In the genomic region with DNA sequence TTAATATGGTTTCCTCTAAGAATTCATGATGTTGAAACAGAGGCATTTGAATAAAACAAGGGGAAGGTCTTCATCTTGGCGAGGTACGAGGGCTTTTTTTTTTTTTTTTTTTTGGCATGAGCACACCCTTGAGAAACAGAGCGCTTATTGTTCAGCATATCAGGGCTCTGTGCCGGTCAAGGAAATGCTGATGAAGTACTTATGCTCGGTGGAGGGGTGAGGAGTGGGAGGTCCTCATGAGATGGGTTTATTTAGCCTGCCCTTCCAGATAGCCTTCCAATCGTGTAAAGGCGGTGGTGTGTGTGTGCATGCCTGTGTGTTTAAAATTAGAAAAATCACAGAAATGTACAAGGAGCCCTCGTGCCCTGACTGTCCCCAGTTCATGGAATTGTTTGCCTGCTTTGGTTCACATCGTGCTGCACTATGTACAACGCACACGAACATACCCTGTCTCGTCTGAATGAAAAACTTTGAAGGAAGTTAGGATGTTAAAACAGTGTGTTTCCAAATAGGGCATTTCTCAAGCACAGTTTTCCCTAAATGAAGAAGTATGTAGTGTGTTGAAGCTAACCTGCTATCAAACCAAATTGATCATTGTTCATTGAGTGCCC, we compare ENCODE assay signal across 1 cellular context.
TF ChIP-seq lines count a peak whose summit lies in the region.

No MANE protein-coding gene starts in this region.

TF ChIP-seq in GM23338, 12 proteins besides CTCF, POLR2A, EP300 and RAD21 (continued from another document):
- TF ChIP-seq ZNF462 (CRISPR knock-in tag; IDR thresholded peaks at IDR 0.05) = no peak
- no peak for TF ChIP-seq STAT1 (IDR thresholded peaks at IDR 0.05; ENCODE audit: unreplicated experiment)
- no peak for TF ChIP-seq ZNF114 (CRISPR knock-in tag; IDR thresholded peaks at IDR 0.05)
- no peak for TF ChIP-seq ZNF331 (CRISPR knock-in tag; IDR thresholded peaks at IDR 0.05; ENCODE audit: low read depth)
- TF ChIP-seq, protein P1, sequence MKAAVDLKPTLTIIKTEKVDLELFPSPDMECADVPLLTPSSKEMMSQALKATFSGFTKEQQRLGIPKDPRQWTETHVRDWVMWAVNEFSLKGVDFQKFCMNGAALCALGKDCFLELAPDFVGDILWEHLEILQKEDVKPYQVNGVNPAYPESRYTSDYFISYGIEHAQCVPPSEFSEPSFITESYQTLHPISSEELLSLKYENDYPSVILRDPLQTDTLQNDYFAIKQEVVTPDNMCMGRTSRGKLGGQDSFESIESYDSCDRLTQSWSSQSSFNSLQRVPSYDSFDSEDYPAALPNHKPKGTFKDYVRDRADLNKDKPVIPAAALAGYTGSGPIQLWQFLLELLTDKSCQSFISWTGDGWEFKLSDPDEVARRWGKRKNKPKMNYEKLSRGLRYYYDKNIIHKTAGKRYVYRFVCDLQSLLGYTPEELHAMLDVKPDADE (IDR thresholded peaks at IDR 0.05) = no peak
- no peak for TF ChIP-seq EZH2phosphoT487 (IDR thresholded peaks at IDR 0.05; ENCODE audit: unreplicated experiment)
- TF ChIP-seq CREB1 (CRISPR knock-in tag; IDR thresholded peaks at IDR 0.05; ENCODE audit: low read depth) = no peak
- TF ChIP-seq EZH2 (IDR thresholded peaks at IDR 0.05; ENCODE audit: low read depth, unreplicated experiment) = no peak
